In genomic region chr19:55636723-55637122, GRCh38 we compare ENCODE assay signal across 12 cellular contexts. TPM values are rescaled to one million over a fixed set of nuclear protein-coding genes. Genes with fewer than 3 reads are reported as not detected.
A peak's percentile ranks its signal among the peaks of the same experiment; 100 is the strongest.
DNase-seq lines count a peak whose midpoint lies in the region; ATAC-seq and TF ChIP-seq lines count a peak whose summit lies in the region.
"Had no signal": no experiment of that assay in that cellular context is flagged by ENCODE, and none has a peak within 500 bp of the region (broad histone marks: within the 10 kb centered on the region; RNA-seq: fewer than 3 reads in every experiment).

No MANE protein-coding gene starts in this region.

- no peaks in the 10 kb centered on the region for H3K27me3 Mint-ChIP-seq in activated CD4-positive, alpha-beta T cell treated with anti-CD3 and anti-CD28 coated beads, Interleukin-2, amount 10 ng/mL, durations not matched to agents 24 days and 14 days
- no peaks in the 10 kb centered on the region for H3K27me3 Mint-ChIP-seq in endodermal cell (ENCODE audit: insufficient read depth)

- H3F3A ChIP-seq in PC-9 (ENCODE audit: insufficient read depth, low read depth) = peaks cover 52% of the 10 kb centered on the region; the same call in 1 of the 2 replicates

- peak overlapping the region; percentile 100 for H3K27ac Mint-ChIP-seq in activated CD4-positive, alpha-beta T cell treated with anti-CD3 and anti-CD28 coated beads, Interleukin-2, amount 10 ng/mL, durations not matched to agents 24 days and 14 days
- H3K27ac Mint-ChIP-seq in endodermal cell = peak overlapping the region; percentile 99

- H3K4me2 ChIP-seq in PC-9 (peak overlapping the region; percentile 92), skeletal muscle satellite cell (ENCODE audit: low read length) (peak overlapping the region; percentile 87)

- TF ChIP-seq CTCF in PC-9 (conservative IDR thresholded peaks at IDR 0.05) (no peak), endodermal cell (conservative IDR thresholded peaks at IDR 0.05) (no peak), transverse colon (IDR thresholded peaks at IDR 0.05) (no peak)

- H2AFZ ChIP-seq in PC-9 = no peak overlapping the region

- ATAC-seq in HG03442 (IDR thresholded peaks at IDR 0.05; ENCODE audit: unreplicated experiment) = no peak

- H3K36me3 ChIP-seq in PC-9 (ENCODE audit: low read depth) (peaks cover 3% of the 10 kb centered on the region; the same call in 1 of the 2 replicates), endodermal cell (ENCODE audit: control insufficient read depth, insufficient read depth, low read length) (peaks cover 4% of the 10 kb centered on the region), skeletal muscle satellite cell (ENCODE audit: insufficient read depth, low read length) (no peaks in the 10 kb centered on the region), transverse colon (no peaks in the 10 kb centered on the region)

- H3K27me3 ChIP-seq in PC-9 (ENCODE audit: insufficient read depth, low read depth) (no peaks in the 10 kb centered on the region), endodermal cell (ENCODE audit: control insufficient read depth, insufficient read depth, low read length, poor library complexity, severe bottlenecking) (no peaks in the 10 kb centered on the region), skeletal muscle satellite cell (ENCODE audit: control insufficient read depth, insufficient read depth, low read length) (no peaks in the 10 kb centered on the region), transverse colon (no peaks in the 10 kb centered on the region)
- H3K27me3 ChIP-seq: upper lobe of left lung had no signal

- H3K27ac ChIP-seq in PC-9 = no peak overlapping the region
- no peak overlapping the region for H3K27ac ChIP-seq in endodermal cell (ENCODE audit: low read depth, low read length)
- peak overlapping the region in 1 of 4 donors; percentile 99 for H3K27ac ChIP-seq in transverse colon
- H3K27ac ChIP-seq: SK-N-MC had no signal

- no peak for TF ChIP-seq POLR2A in transverse colon (IDR thresholded peaks at IDR 0.05)

- H3K9ac ChIP-seq in endodermal cell (ENCODE audit: extremely low read depth, low read length, poor library complexity, severe bottlenecking) (no peak overlapping the region), skeletal muscle satellite cell (ENCODE audit: low read depth, low read length) (no peak overlapping the region)

- peaks cover 39% of the 10 kb centered on the region for H3K79me2 ChIP-seq in PC-9 (ENCODE audit: low read depth)

- in situ Hi-C loops in transverse colon (cut with MboI; ENCODE audit: low pct_ligation_motif_present in 1 of 4, low pct_unique_long_range_greater_than_20kb in 1 of 4, low sequenced_read_pairs in 3 of 4) = no loop called here

- peaks cover 3% of the 10 kb centered on the region for H3K9me3 Mint-ChIP-seq in activated CD4-positive, alpha-beta T cell treated with anti-CD3 and anti-CD28 coated beads, Interleukin-2, amount 10 ng/mL, durations not matched to agents 24 days and 14 days
- H3K9me3 Mint-ChIP-seq in endodermal cell = peaks cover 5% of the 10 kb centered on the region

- no peak for TF ChIP-seq EP300 in transverse colon (IDR thresholded peaks at IDR 0.05; ENCODE audit: low read depth)

- POLR2A ChIA-PET in PC-9 (lab: Charles Lee; ENCODE audit: unreplicated experiment) = interaction anchor here (0.7 kb wide), 1 partner anchor 12 kb away, joined by 8 read pairs; the partner anchor contains the start of gene ZNF784

- peaks cover 12% of the 10 kb centered on the region for H3K4me1 ChIP-seq in PC-9 (replicated peaks; ENCODE audit: insufficient read depth)
- no peaks in the 10 kb centered on the region for H3K4me1 ChIP-seq in endodermal cell (ENCODE audit: control insufficient read depth, insufficient read depth, low read length)
- H3K4me1 ChIP-seq in skeletal muscle satellite cell (ENCODE audit: control insufficient read depth, insufficient read depth, low read length) = peaks cover 27% of the 10 kb centered on the region
- H3K4me1 ChIP-seq in transverse colon = peaks cover 22 to 58% (median 31%) of the 10 kb centered on the region in 4 donors

- no TSS peak for BruUV-seq in PC-9 (replicated peaks; lab: Mats Ljungman, UMichigan)

- no peak for DNase-seq in activated CD4-positive, alpha-beta T cell treated with anti-CD3 and anti-CD28 coated beads, Interleukin-2, amount 10 ng/mL, durations not matched to agents 24 days and 14 days
- DNase-seq in activated CD4-positive, alpha-beta T cell treated with anti-CD3 and anti-CD28 coated beads, Interleukin-2, amount 50 U/mL, for 4 hours = no peak
- no peak for DNase-seq in PC-9
- no peak for DNase-seq in endodermal cell
- DNase-seq in NCI-H774 (lab: John Stamatoyannopoulos, UW) = no peak
- no peak for DNase-seq in transverse colon
- DNase-seq: ACHN, NCI-H2171, upper lobe of left lung had no signal

- H3K4me3 ChIP-seq in PC-9 = peak overlapping the region; percentile 89; the same call in 1 of the 2 replicates
- H3K4me3 ChIP-seq in endodermal cell (ENCODE audit: low read length) = peak overlapping the region; percentile 93
- H3K4me3 ChIP-seq in skeletal muscle satellite cell (ENCODE audit: low read length) = peak overlapping the region; percentile 85
- peak overlapping the region in 1 of 4 donors; percentile 95 for H3K4me3 ChIP-seq in transverse colon

- peak overlapping the region; percentile 100 for H3K4me3 Mint-ChIP-seq in activated CD4-positive, alpha-beta T cell treated with anti-CD3 and anti-CD28 coated beads, Interleukin-2, amount 10 ng/mL, durations not matched to agents 24 days and 14 days
- H3K4me3 Mint-ChIP-seq in endodermal cell = peak overlapping the region; percentile 96

- intact Hi-C loops in activated CD4-positive, alpha-beta T cell treated with anti-CD3 and anti-CD28 coated beads, Interleukin-2, amount 10 ng/mL, durations not matched to agents 24 days and 14 days (cut with micrococcal nuclease) = no loop called here
- intact Hi-C loops in PC-9 (cut with micrococcal nuclease; ENCODE audit: unreplicated experiment) (loop anchor here (10.0 kb wide), 4 partner anchors 438 to 1458 kb away; no protein-coding TSS in a partner anchor), transverse colon (cut with DNase I; ENCODE audit: low total_unique reads) (no loop called here)

- H3K9me3 ChIP-seq in PC-9 (ENCODE audit: insufficient read depth, low read depth) = no peaks in the 10 kb centered on the region
- H3K9me3 ChIP-seq in endodermal cell (ENCODE audit: control insufficient read depth, low read length) = no peaks in the 10 kb centered on the region
- no peaks in the 10 kb centered on the region for H3K9me3 ChIP-seq in skeletal muscle satellite cell (replicated peaks; ENCODE audit: low read length)
- H3K9me3 ChIP-seq in transverse colon = no peaks in the 10 kb centered on the region
- H3K9me3 ChIP-seq: upper lobe of left lung had no signal

- H3K9me2 ChIP-seq in PC-9 (ENCODE audit: insufficient read depth) = no peaks in the 10 kb centered on the region

- peaks cover 3% of the 10 kb centered on the region; the same call in 1 of the 2 replicates for H4K20me1 ChIP-seq in PC-9 (ENCODE audit: insufficient read depth)

- 91 to 98% methylated on average over 4 of the region's 4 CpGs for WGBS in endodermal cell (ENCODE audit: insufficient coverage in 1 of 2, insufficient read length in 1 of 2), 2 experiments
- 88% methylated on average over 4 of the region's 4 CpGs; no CpG with 5 or more reads in 1 of the 2 donors for WGBS in transverse colon (ENCODE audit: low coverage in 1 of 2), 2 donors

- CTCF ChIA-PET in PC-9 (lab: Charles Lee) = no interaction called here

- H3K36me3 Mint-ChIP-seq in activated CD4-positive, alpha-beta T cell treated with anti-CD3 and anti-CD28 coated beads, Interleukin-2, amount 10 ng/mL, durations not matched to agents 24 days and 14 days (ENCODE audit: low read depth) = peaks cover 37% of the 10 kb centered on the region
- H3K36me3 Mint-ChIP-seq in endodermal cell (ENCODE audit: low read depth) = peaks cover 18% of the 10 kb centered on the region

- H3K4me1 Mint-ChIP-seq in activated CD4-positive, alpha-beta T cell treated with anti-CD3 and anti-CD28 coated beads, Interleukin-2, amount 10 ng/mL, durations not matched to agents 24 days and 14 days = peaks cover 48% of the 10 kb centered on the region
- peaks cover 23% of the 10 kb centered on the region for H3K4me1 Mint-ChIP-seq in endodermal cell

RNA-seq across cellular contexts. Expression of gene ZNF580, which starts 4.1 kb away (rescaled TPM):
- total RNA-seq in activated CD4-positive, alpha-beta T cell treated with anti-CD3 and anti-CD28 coated beads, Interleukin-2, amount 10 ng/mL, durations not matched to agents 24 days and 14 days = 38.3 and 39.1 TPM in 2 replicates
- 56.6 and 64.7 TPM in 2 replicates for total RNA-seq in PC-9 (2021)
- 10 to 100 TPM; 27.3 to 38.6 TPM for total RNA-seq in endodermal cell
- polyA plus RNA-seq in endodermal cell (2013, experiment 1 of 2) = 35.6 TPM
- 31.7 TPM for polyA plus RNA-seq in endodermal cell (2013, experiment 2 of 2)
- 1.7 and 2.0 TPM in 2 replicates for total RNA-seq in skeletal muscle satellite cell (2012; rRNA removed)
- total RNA-seq in transverse colon = 100 to 1,000 TPM in 1 of 4 donors, 10 to 100 TPM in 3; 15.2 to 154 (median 25.7) TPM

RNA-seq across cellular contexts. Expression of gene ZNF581, which starts 6.7 kb away (rescaled TPM):
- total RNA-seq in activated CD4-positive, alpha-beta T cell treated with anti-CD3 and anti-CD28 coated beads, Interleukin-2, amount 10 ng/mL, durations not matched to agents 24 days and 14 days = 32.7 and 33.0 TPM in 2 replicates
- total RNA-seq in PC-9 (2021) (53.5 and 81.9 TPM in 2 replicates), endodermal cell (10 to 100 TPM; 47.2 to 48.7 TPM), transverse colon (10 to 100 TPM in 2 of 4 donors, 1 to 10 TPM in 2; 4.1 to 19.7 (median 10.0) TPM)
- 41.7 TPM for polyA plus RNA-seq in endodermal cell (2013, experiment 1 of 2)
- 38.5 TPM for polyA plus RNA-seq in endodermal cell (2013, experiment 2 of 2)
- 14.2 and 14.4 TPM in 2 replicates for total RNA-seq in skeletal muscle satellite cell (2012; rRNA removed)

RNA-seq across cellular contexts. Expression of gene CCDC106, which starts 11.3 kb away (rescaled TPM):
- total RNA-seq in activated CD4-positive, alpha-beta T cell treated with anti-CD3 and anti-CD28 coated beads, Interleukin-2, amount 10 ng/mL, durations not matched to agents 24 days and 14 days = 8.0 and 9.0 TPM in 2 replicates
- total RNA-seq in PC-9 (2021) (3.2 and 6.7 TPM in 2 replicates), endodermal cell (10 to 100 TPM; 18.0 to 24.9 TPM), transverse colon (10 to 100 TPM in 2 of 4 donors, 1 to 10 TPM in 2; 3.7 to 15.1 (median 8.4) TPM)
- 16.2 TPM for polyA plus RNA-seq in endodermal cell (2013, experiment 1 of 2)
- 14.6 TPM for polyA plus RNA-seq in endodermal cell (2013, experiment 2 of 2)
- total RNA-seq in skeletal muscle satellite cell (2012; rRNA removed) = 5.1 and 6.8 TPM in 2 replicates

RNA-seq across cellular contexts. Expression of gene ZNF784, which starts 12.4 kb away (rescaled TPM):
- 3.6 and 3.7 TPM in 2 replicates for total RNA-seq in activated CD4-positive, alpha-beta T cell treated with anti-CD3 and anti-CD28 coated beads, Interleukin-2, amount 10 ng/mL, durations not matched to agents 24 days and 14 days
- total RNA-seq in PC-9 (2021) (5.4 and 7.7 TPM in 2 replicates), endodermal cell (10 to 100 TPM in 1 of 2 donors, 1 to 10 TPM in 1; 7.2 to 10.7 TPM), transverse colon (10 to 100 TPM; 11.1 to 27.7 (median 14.5) TPM)
- polyA plus RNA-seq in endodermal cell (2013, experiment 1 of 2) = 15.0 TPM
- 13.7 TPM for polyA plus RNA-seq in endodermal cell (2013, experiment 2 of 2)
- 3.0 and 4.2 TPM in 2 replicates for total RNA-seq in skeletal muscle satellite cell (2012; rRNA removed)

RNA-seq across cellular contexts. Expression of gene U2AF2, which starts 18.1 kb away (rescaled TPM):
- 390 and 394 TPM in 2 replicates for total RNA-seq in activated CD4-positive, alpha-beta T cell treated with anti-CD3 and anti-CD28 coated beads, Interleukin-2, amount 10 ng/mL, durations not matched to agents 24 days and 14 days
- total RNA-seq in PC-9 (2021) = 252 and 323 TPM in 2 replicates
- total RNA-seq in endodermal cell = 100 to 1,000 TPM; 264 to 293 TPM
- polyA plus RNA-seq in endodermal cell (2013, experiment 1 of 2) = 180 TPM
- polyA plus RNA-seq in endodermal cell (2013, experiment 2 of 2) = 161 TPM
- 120 and 132 TPM in 2 replicates for total RNA-seq in skeletal muscle satellite cell (2012; rRNA removed)
- 100 to 1,000 TPM; 112 to 185 (median 130) TPM for total RNA-seq in transverse colon
